13 cellular contexts compared by ENCODE assay signal in genomic region chr7:140738280-140738679, GRCh38. TPM values are rescaled to one million over a fixed set of nuclear protein-coding genes. Genes with fewer than 3 reads are reported as not detected.
DNase-seq lines count a peak whose midpoint lies in the region; ATAC-seq and TF ChIP-seq lines count a peak whose summit lies in the region.
"Had no signal": no experiment of that assay in that cellular context is flagged by ENCODE, and none has a peak within 500 bp of the region (broad histone marks: within the 10 kb centered on the region; RNA-seq: fewer than 3 reads in every experiment).

No MANE protein-coding gene starts in this region.

- in situ Hi-C loops in IMR-90 (cut with MboI; ENCODE audit: low sequenced_read_pairs) (no loop called here), brain microvascular endothelial cell (cut with HindIII; ENCODE audit: low pct_ligation_motif_present, low sequenced_read_pairs) (no loop called here)

- no peak overlapping the region for H4K8ac ChIP-seq in IMR-90 (ENCODE audit: low read depth in 2 of 2, low read length in 2 of 2)

- H3K4me3 ChIP-seq in AG04449 (ENCODE audit: low read depth, low read length) (no peak overlapping the region), IMR-90 (ENCODE audit: insufficient read depth, low read depth, low read length) (no peak overlapping the region), brain microvascular endothelial cell (ENCODE audit: low read depth, low read length) (no peak overlapping the region)
- H3K4me3 ChIP-seq: BLaER1 treated with 17β-estradiol and CSF1 and Interleukin-3, amounts not matched to agents 10 nM and 100 nM had no signal

- 0 out of 4 replicates have a peak, but pooled peaks cover 0 to 2% of the 10 kb centered on the region in 2 experiments for H3K79me1 ChIP-seq in IMR-90 (ENCODE audit: low read depth in 1 of 2, low read length in 2 of 2)

- H3K36me3 ChIP-seq in IMR-90 (ENCODE audit: control insufficient read depth, insufficient read depth, low read length): no peaks in the 10 kb centered on the region
- H3K36me3 ChIP-seq in brain microvascular endothelial cell (replicated peaks): no peaks in the 10 kb centered on the region

- H3K9me1 ChIP-seq in IMR-90 (ENCODE audit: insufficient read depth, low read length): no peaks in the 10 kb centered on the region

- H3K14ac ChIP-seq in IMR-90 (replicated peaks; ENCODE audit: low read depth, low read length): no peak overlapping the region

- H4K91ac ChIP-seq in IMR-90 (ENCODE audit: insufficient read depth, low read depth, low read length): no peak overlapping the region

- no peak overlapping the region for H3K18ac ChIP-seq in IMR-90 (ENCODE audit: low read depth, low read length)

- no peak overlapping the region for H2BK5ac ChIP-seq in IMR-90 (ENCODE audit: low read depth, low read length, poor library complexity, severe bottlenecking)

- H2AFZ ChIP-seq in IMR-90 (replicated peaks; ENCODE audit: low read length, poor library complexity): no peak overlapping the region

- no peak overlapping the region for H3K4me2 ChIP-seq in IMR-90 (ENCODE audit: low read depth, low read length)
- H3K4me2 ChIP-seq: BLaER1 treated with 17β-estradiol and CSF1 and Interleukin-3, amounts not matched to agents 10 nM and 100 nM had no signal

- no peaks in the 10 kb centered on the region for H3K9me3 Mint-ChIP-seq in nephron progenitor cell

- BruUV-seq in IMR-90 (replicated peaks; lab: Mats Ljungman, UMichigan): no TSS peak

- TF ChIP-seq CTCF in AG04449 (IDR thresholded peaks at IDR 0.05; ENCODE audit: insufficient read depth, low read length, missing control alignments) (no peak), IMR-90 (conservative IDR thresholded peaks at IDR 0.05; ENCODE audit: low read depth, low read length) (no peak), brain microvascular endothelial cell (IDR thresholded peaks at IDR 0.05; ENCODE audit: low read depth, low read length, missing control alignments) (no peak), nephron progenitor cell (IDR thresholded peaks at IDR 0.05) (no peak)

- H2BK20ac ChIP-seq in IMR-90 (ENCODE audit: low read depth, low read length): no peak overlapping the region

- no peaks in the 10 kb centered on the region for H3K27me3 Mint-ChIP-seq in nephron progenitor cell (ENCODE audit: low read depth, poor library complexity)
- H3K27me3 Mint-ChIP-seq: CD4-positive, CD25-positive, alpha-beta regulatory T cell had no signal

- H3K27ac Mint-ChIP-seq in nephron progenitor cell: peak overlapping the region; percentile 54
- H3K27ac Mint-ChIP-seq: CD4-positive, CD25-positive, alpha-beta regulatory T cell had no signal

- dilution Hi-C loops in IMR-90 (cut with HindIII; ENCODE audit: low sequenced_read_pairs, unreplicated experiment): no loop called here

- H3K56ac ChIP-seq in IMR-90 (ENCODE audit: extremely low read depth, insufficient read depth, low read length): no peak overlapping the region

- intact Hi-C loops in IMR-90 (cut with micrococcal nuclease): no loop called here

- H3K9ac ChIP-seq in IMR-90 (ENCODE audit: low read depth, low read length): no peak overlapping the region
- H3K9ac ChIP-seq: BLaER1 treated with 17β-estradiol and CSF1 and Interleukin-3, amounts not matched to agents 10 nM and 100 nM had no signal

- H2AK9ac ChIP-seq in IMR-90 (replicated peaks; ENCODE audit: low read depth, low read length, poor library complexity): no peak overlapping the region

- POLR2A ChIA-PET in AG04449 (lab: Yijun Ruan, JAX) (no interaction called here), IMR-90 (lab: Charles Lee; ENCODE audit: unreplicated experiment) (no interaction called here)

- H3K36me3 Mint-ChIP-seq in nephron progenitor cell (ENCODE audit: low read depth): peaks cover 62% of the 10 kb centered on the region

- H3K9me3 ChIP-seq in IMR-90 (ENCODE audit: control insufficient read depth, insufficient read depth, low read length): no peaks in the 10 kb centered on the region
- H3K9me3 ChIP-seq: BLaER1 treated with 17β-estradiol and CSF1 and Interleukin-3, amounts not matched to agents 10 nM and 100 nM had no signal

- H2AK5ac ChIP-seq in IMR-90 (ENCODE audit: low read depth, low read length): no peak overlapping the region

- no peak overlapping the region for H2BK120ac ChIP-seq in IMR-90 (ENCODE audit: low read depth, low read length)

- peaks cover 9% of the 10 kb centered on the region for H3K4me1 Mint-ChIP-seq in nephron progenitor cell

- CTCF ChIA-PET in AG04449 (lab: Yijun Ruan, JAX): interaction anchor here (2.1 kb wide), 1 partner anchor 12 kb away, joined by 7 read pairs; no protein-coding TSS in a partner anchor
- CTCF ChIA-PET in IMR-90 (lab: Yijun Ruan, JAX): interaction anchor here (1.9 kb wide), 1 partner anchor 12 kb away, joined by 11 read pairs; no protein-coding TSS in a partner anchor

- H3K23ac ChIP-seq in IMR-90 (ENCODE audit: low read depth, low read length): no peak overlapping the region

- no peak overlapping the region for H3K4ac ChIP-seq in IMR-90 (ENCODE audit: low read depth, low read length)

- no peak overlapping the region for H3K4me3 Mint-ChIP-seq in nephron progenitor cell
- H3K4me3 Mint-ChIP-seq: CD4-positive, CD25-positive, alpha-beta regulatory T cell had no signal

- H4K20me1 ChIP-seq in IMR-90 (ENCODE audit: insufficient read depth, low read length): no peaks in the 10 kb centered on the region
- H4K20me1 ChIP-seq: BLaER1 treated with 17β-estradiol and CSF1 and Interleukin-3, amounts not matched to agents 10 nM and 100 nM had no signal

- peak; percentile 28 for DNase-seq in AG04449 (ENCODE audit: low read depth, low spot score)
- peak; percentile 28 for DNase-seq in IMR-90
- peak; percentile 5 for DNase-seq in brain microvascular endothelial cell
- no peak for DNase-seq in nephron progenitor cell
- no peak for DNase-seq in activated naive CD4-positive, alpha-beta T cell treated with Interleukin-2 at 50 U/mL for 16 hours
- no peak for DNase-seq in activated CD4-positive, CD25-positive, alpha-beta regulatory T cell (lab: John Stamatoyannopoulos, UW)
- no peak for DNase-seq in NCI-H345 treated with DMSO at 0.1 percent for 48 hours (lab: John Stamatoyannopoulos, UW; ENCODE audit: unreplicated experiment)
- DNase-seq: 8988T; CD4-positive, CD25-positive, alpha-beta regulatory T cell; DMS53 had no signal

- TF ChIP-seq POLR2A in IMR-90 (IDR thresholded peaks at IDR 0.05; ENCODE audit: low read depth, low read length): no peak

- H3K27me3 ChIP-seq in IMR-90 (ENCODE audit: control insufficient read depth, insufficient read depth, low read length): no peaks in the 10 kb centered on the region
- H3K27me3 ChIP-seq in brain microvascular endothelial cell (replicated peaks): no peaks in the 10 kb centered on the region
- H3K27me3 ChIP-seq: BLaER1 treated with 17β-estradiol and CSF1 and Interleukin-3, amounts not matched to agents 10 nM and 100 nM had no signal

- no peak overlapping the region for H3K27ac ChIP-seq in IMR-90 (ENCODE audit: insufficient read depth, low read length)
- H3K27ac ChIP-seq in brain microvascular endothelial cell: no peak overlapping the region
- H3K27ac ChIP-seq: BLaER1 treated with 17β-estradiol and CSF1 and Interleukin-3, amounts not matched to agents 10 nM and 100 nM had no signal

- H3K4me1 ChIP-seq in IMR-90 (ENCODE audit: control insufficient read depth, insufficient read depth, low read length): no peaks in the 10 kb centered on the region
- H3K4me1 ChIP-seq: BLaER1 treated with 17β-estradiol and CSF1 and Interleukin-3, amounts not matched to agents 10 nM and 100 nM had no signal

- TF ChIP-seq RAD21 in IMR-90 (IDR thresholded peaks at IDR 0.05; ENCODE audit: low read length): no peak

- ATAC-seq in IMR-90 (ENCODE audit: low read depth) (peak; percentile 91), SK-N-SH treated with all-trans-retinoic acid at 6 μM for 48 hours (no peak)
- ATAC-seq: HCT116 had no signal

- H4K5ac ChIP-seq in IMR-90 (ENCODE audit: low read depth, low read length): no peak overlapping the region

- H2BK15ac ChIP-seq in IMR-90 (ENCODE audit: low read depth, low read length): no peak overlapping the region

TF ChIP-seq in IMR-90, 13 proteins besides CTCF, POLR2A, EP300 and RAD21 (continues in another document):
- TF ChIP-seq MAFK (IDR thresholded peaks at IDR 0.05; ENCODE audit: low read depth, low read length) (no peak), CEBPB (IDR thresholded peaks at IDR 0.05; ENCODE audit: low read depth, low read length) (no peak), ELK1 (IDR thresholded peaks at IDR 0.05; ENCODE audit: borderline replicate concordance, low read depth, low read length) (no peak), FOS (IDR thresholded peaks at IDR 0.05; ENCODE audit: low read depth, low read length) (no peak), MXI1 (IDR thresholded peaks at IDR 0.05; ENCODE audit: borderline replicate concordance, low read depth, low read length) (no peak)

TF ChIP-seq in SK-N-SH treated with all-trans-retinoic acid at 6 μM for 48 hours, 23 proteins besides CTCF, POLR2A, EP300 and RAD21 (continues in another document):
- TF ChIP-seq ARNTL (CRISPR knock-in tag; IDR thresholded peaks at IDR 0.05; ENCODE audit: borderline replicate concordance, low read depth): no peak
- TF ChIP-seq ESRRG (CRISPR knock-in tag; IDR thresholded peaks at IDR 0.05): no peak
- TF ChIP-seq CSRNP3 (CRISPR knock-in tag; IDR thresholded peaks at IDR 0.05): no peak
- no peak for TF ChIP-seq RARB (CRISPR knock-in tag; IDR thresholded peaks at IDR 0.05)

RNA-seq across cellular contexts. Expression of gene NDUFB2, which starts 41.8 kb away (rescaled TPM):
- 81.7 and 136 TPM in 2 replicates for total RNA-seq in IMR-90 (2012; rRNA removed)
- polyA plus RNA-seq in IMR-90 (2012; rRNA removed): 143 and 170 TPM in 2 replicates
- polyA plus RNA-seq in IMR-90 (2012; cell fraction: cytosol; rRNA removed): 591 and 666 TPM in 2 replicates
- polyA plus RNA-seq in IMR-90 (2012; cell fraction: nucleus; rRNA removed; ENCODE audit: low replicate concordance): 135 and 207 TPM in 2 replicates

Comparison
In these comparisons a context has a peak if more than half of its experiments do, and no peak if none do; other contexts are left out.
1. DNase-seq: peak in AG04449 (single experiment), IMR-90 (single experiment) and brain microvascular endothelial cell (single experiment); none in nephron progenitor cell (single experiment), activated naive CD4-positive, alpha-beta T cell treated with Interleukin-2 at 50 U/mL for 16 hours (single experiment), activated CD4-positive, CD25-positive, alpha-beta regulatory T cell (0 of 4) and NCI-H345 treated with DMSO at 0.1 percent for 48 hours (single experiment).